Comparison of ENCODE assay signal across 11 cellular contexts in the genomic region with DNA sequence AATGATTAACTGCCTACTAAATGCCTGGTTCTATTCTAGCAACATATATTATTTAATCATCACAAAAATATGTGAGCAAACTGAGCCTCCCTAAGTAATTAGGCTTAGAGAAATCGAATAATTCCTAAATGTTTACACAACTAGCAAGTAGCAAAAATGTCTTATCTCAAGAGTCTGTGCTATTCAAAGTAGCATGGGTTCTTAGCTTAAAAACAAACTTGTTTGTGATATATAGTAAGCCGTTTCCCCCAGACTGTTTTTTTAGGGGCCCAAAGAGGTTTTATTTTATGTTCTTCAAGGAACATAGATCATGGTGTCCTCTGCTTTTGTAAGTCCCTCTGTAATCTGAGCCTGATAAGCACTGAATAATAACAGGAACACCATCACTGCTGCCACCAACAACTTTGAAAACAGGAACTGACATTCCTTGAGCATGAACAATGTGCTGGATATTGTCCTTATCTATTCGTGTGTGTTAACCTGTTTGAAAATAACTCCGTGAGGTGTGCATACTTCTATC.
DNase-seq lines count a peak whose midpoint lies in the region; ATAC-seq lines count a peak whose summit lies in the region.
"Had no signal": no experiment of that assay in that cellular context is flagged by ENCODE, and none has a peak within 500 bp of the region (broad histone marks: within the 10 kb centered on the region; RNA-seq: fewer than 3 reads in every experiment).

No MANE protein-coding gene starts in this region.

- in situ Hi-C loops in GM23248 (cut with MboI) = no loop called here

- ATAC-seq in left cardiac atrium (peak; percentile 77 to 79), GM19023 (IDR thresholded peaks at IDR 0.05; ENCODE audit: unreplicated experiment) (no peak)

- H4K20me1 ChIP-seq in GM23248 (ENCODE audit: insufficient read depth) = no peaks in the 10 kb centered on the region

- DNase-seq in GM23248 (peak; percentile 44), amniotic epithelial cell (ENCODE audit: low read depth) (peak; percentile 83), left cardiac atrium (no peak), renal cortical epithelial cell (ENCODE audit: low read depth) (peak; percentile 96), GF-D8 (lab: John Stamatoyannopoulos, UW) (no peak), T-helper 2 cell (no peak)
- DNase-seq in activated naive CD4-positive, alpha-beta T cell treated with Interleukin-2 at 50 U/mL for 16 hours = no peak
- DNase-seq: activated CD4-positive, alpha-beta T cell treated with anti-CD3 and anti-CD28 coated beads for 4 hours; activated naive CD8-positive, alpha-beta T cell treated with anti-CD3 and anti-CD28 coated beads, Interleukin-2, amount 10 ng/mL, durations not matched to agents 7 days and 5 days; posterior cingulate gyrus had no signal

- intact Hi-C loops in left cardiac atrium (cut with DNase I) = no loop called here

- 0 out of 2 replicates have a peak overlapping the region, but pooled peaks have one; percentile 1 for H2AFZ ChIP-seq in GM23248

- H3K4me2 ChIP-seq in GM23248 (ENCODE audit: unreplicated experiment) = peak overlapping the region; percentile 63

- no peak overlapping the region for H3K9ac ChIP-seq in GM23248

- no peaks in the 10 kb centered on the region for H3K27me3 ChIP-seq in GM23248 (replicated peaks; ENCODE audit: insufficient read depth)

- H3F3A ChIP-seq in GM23248 (ENCODE audit: insufficient read depth) = peaks cover 60% of the 10 kb centered on the region

- H3K9me3 ChIP-seq in GM23248 (ENCODE audit: low read depth) = no peaks in the 10 kb centered on the region

- peak overlapping the region; percentile 5; the same call in 1 of the 2 replicates for H3K4me3 ChIP-seq in GM23248

- WGBS in GM23248 (ENCODE audit: low coverage in 1 of 2, low lambda C conversion rate in 2 of 2, missing lambda C conversion rate in 2 of 2), 2 experiments = 23 to 31% methylated on average over 4 of the region's 4 CpGs

- no peaks in the 10 kb centered on the region for H3K9me2 ChIP-seq in GM23248 (ENCODE audit: insufficient read depth)

- peaks cover 56% of the 10 kb centered on the region for H3K4me1 ChIP-seq in GM23248 (ENCODE audit: insufficient read depth)

- H3K27ac ChIP-seq in GM23248 = peak overlapping the region; percentile 70

- no peaks in the 10 kb centered on the region for H3K79me2 ChIP-seq in GM23248 (ENCODE audit: insufficient read depth)

- H3K36me3 ChIP-seq in GM23248 (ENCODE audit: low read depth) = no peaks in the 10 kb centered on the region

Comparison
In these comparisons a context has a peak if more than half of its experiments do, and no peak if none do; other contexts are left out.
1. DNase-seq: peak in GM23248 (single experiment), amniotic epithelial cell (single experiment) and renal cortical epithelial cell (single experiment); none in left cardiac atrium (single experiment), GF-D8 (single experiment), activated naive CD4-positive, alpha-beta T cell treated with Interleukin-2 at 50 U/mL for 16 hours (single experiment) and T-helper 2 cell (0 of 5).